In the genomic region with DNA sequence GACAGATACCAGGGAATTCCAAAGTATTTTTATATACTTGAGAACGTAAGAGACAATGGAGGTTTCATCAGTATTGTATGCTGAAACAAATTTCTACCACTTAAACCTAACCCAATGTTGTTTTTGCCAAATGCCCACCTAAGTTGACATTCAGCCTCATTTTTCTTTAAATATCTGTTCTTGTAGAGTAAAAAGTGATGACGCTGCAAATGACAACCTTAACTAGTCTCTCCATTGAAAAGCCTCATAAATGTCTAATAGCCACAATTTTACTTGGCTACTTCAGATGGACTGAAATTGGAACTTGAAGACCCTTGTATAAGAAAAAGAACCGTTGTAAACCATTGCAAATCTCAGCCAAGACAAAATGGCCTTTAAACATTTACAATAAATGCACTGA, we compare ENCODE assay signal across 4 cellular contexts.
TF ChIP-seq lines count a peak whose summit lies in the region.

No MANE protein-coding gene starts in this region.

TF ChIP-seq in HepG2, 621 proteins besides CTCF, POLR2A, EP300 and RAD21:
- no peak for TF ChIP-seq SMAD3 (CRISPR knock-in tag; IDR thresholded peaks at IDR 0.05)
- peak; percentile 75 for TF ChIP-seq MAFF (IDR thresholded peaks at IDR 0.05; ENCODE audit: low read depth, low read length)
- no peak for TF ChIP-seq RFXAP (CRISPR knock-in tag; IDR thresholded peaks at IDR 0.05; ENCODE audit: borderline replicate concordance)
- TF ChIP-seq MEIS1 (CRISPR knock-in tag; IDR thresholded peaks at IDR 0.05; ENCODE audit: borderline replicate concordance) = no peak
- TF ChIP-seq MAFK (conservative IDR thresholded peaks at IDR 0.05 in 1 of 2, IDR thresholded peaks at IDR 0.05 in 1 of 2; ENCODE audit: low read length in 2 of 2) = peak; percentile 69 to 91

TF ChIP-seq in A549, 52 proteins besides CTCF, POLR2A, EP300 and RAD21:
- TF ChIP-seq MAFK (IDR thresholded peaks at IDR 0.05; ENCODE audit: partially characterized antibody) = peak; percentile 82
- TF ChIP-seq SREBF2 (IDR thresholded peaks at IDR 0.05) = no peak

TF ChIP-seq in IMR-90, 13 proteins besides CTCF, POLR2A, EP300 and RAD21:
- TF ChIP-seq MAFK (IDR thresholded peaks at IDR 0.05; ENCODE audit: low read depth, low read length) (peak; percentile 80), NFE2L2 (IDR thresholded peaks at IDR 0.05; ENCODE audit: low read depth, low read length) (no peak), SMC3 (IDR thresholded peaks at IDR 0.05; ENCODE audit: low read depth, low read length) (no peak), RCOR1 (IDR thresholded peaks at IDR 0.05; ENCODE audit: insufficient replicate concordance, low read length) (no peak), CEBPB (IDR thresholded peaks at IDR 0.05; ENCODE audit: low read depth, low read length) (no peak)

TF ChIP-seq in K562, 482 proteins besides CTCF, POLR2A, EP300 and RAD21:
- TF ChIP-seq MAFG (tag; conservative IDR thresholded peaks at IDR 0.05) (peak; percentile 46; the same call in 1 of the 2 replicates), BACH1 (tag; IDR thresholded peaks at IDR 0.05) (no peak), MAFK (IDR thresholded peaks at IDR 0.05; ENCODE audit: low read length) (peak; percentile 62), ZNF316 (IDR thresholded peaks at IDR 0.05) (peak; percentile 77), MAFF (IDR thresholded peaks at IDR 0.05; ENCODE audit: low read length) (peak; percentile 52; the same call in 1 of the 2 replicates), BRF1 (IDR thresholded peaks at IDR 0.05; ENCODE audit: borderline replicate concordance, extremely low read depth, insufficient read length) (no peak), C11orf30 (IDR thresholded peaks at IDR 0.05; ENCODE audit: low read depth) (peak; percentile 55; the same call in 1 of the 2 replicates)
